2 cellular contexts compared by ENCODE assay signal in the genomic region with DNA sequence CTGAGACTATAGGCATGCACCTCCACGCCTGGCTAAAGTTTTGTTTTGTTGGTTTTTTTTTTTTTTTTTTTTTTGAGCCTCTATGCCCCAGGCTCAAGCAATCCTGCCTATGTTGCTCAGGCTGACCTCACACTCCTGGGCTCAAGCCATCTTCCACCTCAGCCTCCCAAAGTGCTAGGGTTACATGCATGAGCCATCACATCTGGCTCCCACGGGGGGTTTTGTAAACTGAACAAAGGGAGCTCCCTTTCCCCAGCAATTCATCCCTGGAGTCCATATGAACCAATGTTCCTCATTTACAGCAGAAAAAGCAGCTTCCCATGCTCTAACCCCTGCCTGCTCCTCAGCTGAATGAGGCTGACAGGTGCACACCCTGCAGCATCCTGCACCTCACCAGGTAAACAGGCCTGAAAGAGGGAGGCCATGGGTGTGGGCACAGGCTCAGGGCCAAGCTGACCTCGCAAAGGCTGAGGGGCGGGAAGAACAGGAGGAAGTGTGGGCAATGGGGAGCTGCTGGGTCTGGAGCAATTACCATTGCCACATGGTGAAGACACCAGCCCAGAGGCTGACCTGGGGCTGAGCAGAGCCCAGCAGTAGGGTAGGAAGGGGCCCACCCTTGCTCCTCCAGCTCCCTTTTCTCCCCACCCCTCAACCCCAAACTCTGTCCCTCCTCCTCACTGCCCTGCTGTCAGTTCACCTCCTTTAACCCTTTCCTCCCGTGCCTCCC.
A peak's percentile ranks its signal among the peaks of the same experiment; 100 is the strongest.
TF ChIP-seq lines count a peak whose summit lies in the region.

No MANE protein-coding gene starts in this region.

TF ChIP-seq in WTC11, 78 proteins besides CTCF, POLR2A, EP300 and RAD21 (continued from another document and continues in another):
- TF ChIP-seq, protein P1, sequence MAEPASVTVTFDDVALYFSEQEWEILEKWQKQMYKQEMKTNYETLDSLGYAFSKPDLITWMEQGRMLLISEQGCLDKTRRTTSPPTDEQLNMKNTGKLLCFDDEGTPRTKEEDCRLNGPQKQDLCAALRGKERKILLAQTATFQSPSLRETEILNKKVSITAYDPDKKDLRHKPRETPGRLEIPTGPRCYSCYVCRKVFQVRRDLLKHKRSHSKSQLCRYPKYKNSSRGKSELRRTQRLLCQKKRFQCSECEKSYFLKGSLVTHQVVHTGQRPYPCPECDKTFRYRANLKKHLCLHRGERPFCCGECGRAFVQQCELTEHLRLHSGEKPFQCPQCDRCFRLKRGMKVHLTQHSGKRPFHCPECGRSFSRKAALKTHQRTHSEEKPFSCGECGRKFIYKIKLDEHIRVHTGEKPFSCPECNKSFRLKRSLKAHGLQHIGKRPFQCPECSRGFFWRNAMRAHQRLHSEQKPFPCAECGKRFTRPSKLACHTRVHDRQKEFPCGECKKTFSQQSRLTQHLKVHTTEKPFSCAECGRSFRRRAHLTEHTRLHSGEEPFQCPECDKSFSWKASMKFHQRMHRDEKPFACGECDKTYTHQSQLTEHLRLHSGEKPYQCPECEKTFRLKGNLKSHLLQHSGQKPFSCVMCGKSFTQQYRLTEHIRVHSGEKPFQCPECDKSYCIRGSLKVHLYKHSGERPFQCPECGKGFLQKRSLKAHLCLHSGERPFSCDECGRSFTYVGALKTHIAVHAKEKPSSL (CRISPR knock-in tag; conservative IDR thresholded peaks at IDR 0.05): no peak
- TF ChIP-seq MYBL2 (CRISPR knock-in tag; IDR thresholded peaks at IDR 0.05): no peak
- no peak for TF ChIP-seq CREM (CRISPR knock-in tag; IDR thresholded peaks at IDR 0.05)
- TF ChIP-seq CBFB (CRISPR knock-in tag; IDR thresholded peaks at IDR 0.05; ENCODE audit: low read depth): no peak
- TF ChIP-seq NFYB (CRISPR knock-in tag; conservative IDR thresholded peaks at IDR 0.05; ENCODE audit: low read depth): no peak
- TF ChIP-seq, protein P2, sequence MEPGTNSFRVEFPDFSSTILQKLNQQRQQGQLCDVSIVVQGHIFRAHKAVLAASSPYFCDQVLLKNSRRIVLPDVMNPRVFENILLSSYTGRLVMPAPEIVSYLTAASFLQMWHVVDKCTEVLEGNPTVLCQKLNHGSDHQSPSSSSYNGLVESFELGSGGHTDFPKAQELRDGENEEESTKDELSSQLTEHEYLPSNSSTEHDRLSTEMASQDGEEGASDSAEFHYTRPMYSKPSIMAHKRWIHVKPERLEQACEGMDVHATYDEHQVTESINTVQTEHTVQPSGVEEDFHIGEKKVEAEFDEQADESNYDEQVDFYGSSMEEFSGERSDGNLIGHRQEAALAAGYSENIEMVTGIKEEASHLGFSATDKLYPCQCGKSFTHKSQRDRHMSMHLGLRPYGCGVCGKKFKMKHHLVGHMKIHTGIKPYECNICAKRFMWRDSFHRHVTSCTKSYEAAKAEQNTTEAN (CRISPR knock-in tag; IDR thresholded peaks at IDR 0.05): no peak
- no peak for TF ChIP-seq ZNF138 (CRISPR knock-in tag; conservative IDR thresholded peaks at IDR 0.05)
- TF ChIP-seq, protein P3, sequence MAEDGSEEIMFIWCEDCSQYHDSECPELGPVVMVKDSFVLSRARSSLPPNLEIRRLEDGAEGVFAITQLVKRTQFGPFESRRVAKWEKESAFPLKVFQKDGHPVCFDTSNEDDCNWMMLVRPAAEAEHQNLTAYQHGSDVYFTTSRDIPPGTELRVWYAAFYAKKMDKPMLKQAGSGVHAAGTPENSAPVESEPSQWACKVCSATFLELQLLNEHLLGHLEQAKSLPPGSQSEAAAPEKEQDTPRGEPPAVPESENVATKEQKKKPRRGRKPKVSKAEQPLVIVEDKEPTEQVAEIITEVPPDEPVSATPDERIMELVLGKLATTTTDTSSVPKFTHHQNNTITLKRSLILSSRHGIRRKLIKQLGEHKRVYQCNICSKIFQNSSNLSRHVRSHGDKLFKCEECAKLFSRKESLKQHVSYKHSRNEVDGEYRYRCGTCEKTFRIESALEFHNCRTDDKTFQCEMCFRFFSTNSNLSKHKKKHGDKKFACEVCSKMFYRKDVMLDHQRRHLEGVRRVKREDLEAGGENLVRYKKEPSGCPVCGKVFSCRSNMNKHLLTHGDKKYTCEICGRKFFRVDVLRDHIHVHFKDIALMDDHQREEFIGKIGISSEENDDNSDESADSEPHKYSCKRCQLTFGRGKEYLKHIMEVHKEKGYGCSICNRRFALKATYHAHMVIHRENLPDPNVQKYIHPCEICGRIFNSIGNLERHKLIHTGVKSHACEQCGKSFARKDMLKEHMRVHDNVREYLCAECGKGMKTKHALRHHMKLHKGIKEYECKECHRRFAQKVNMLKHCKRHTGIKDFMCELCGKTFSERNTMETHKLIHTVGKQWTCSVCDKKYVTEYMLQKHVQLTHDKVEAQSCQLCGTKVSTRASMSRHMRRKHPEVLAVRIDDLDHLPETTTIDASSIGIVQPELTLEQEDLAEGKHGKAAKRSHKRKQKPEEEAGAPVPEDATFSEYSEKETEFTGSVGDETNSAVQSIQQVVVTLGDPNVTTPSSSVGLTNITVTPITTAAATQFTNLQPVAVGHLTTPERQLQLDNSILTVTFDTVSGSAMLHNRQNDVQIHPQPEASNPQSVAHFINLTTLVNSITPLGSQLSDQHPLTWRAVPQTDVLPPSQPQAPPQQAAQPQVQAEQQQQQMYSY (CRISPR knock-in tag; IDR thresholded peaks at IDR 0.05): no peak
- no peak for TF ChIP-seq JUN (CRISPR knock-in tag; IDR thresholded peaks at IDR 0.05)
- TF ChIP-seq GTF2I (CRISPR knock-in tag; conservative IDR thresholded peaks at IDR 0.05): no peak
- TF ChIP-seq GABPB1 (CRISPR knock-in tag; IDR thresholded peaks at IDR 0.05): no peak
- TF ChIP-seq, protein P4, sequence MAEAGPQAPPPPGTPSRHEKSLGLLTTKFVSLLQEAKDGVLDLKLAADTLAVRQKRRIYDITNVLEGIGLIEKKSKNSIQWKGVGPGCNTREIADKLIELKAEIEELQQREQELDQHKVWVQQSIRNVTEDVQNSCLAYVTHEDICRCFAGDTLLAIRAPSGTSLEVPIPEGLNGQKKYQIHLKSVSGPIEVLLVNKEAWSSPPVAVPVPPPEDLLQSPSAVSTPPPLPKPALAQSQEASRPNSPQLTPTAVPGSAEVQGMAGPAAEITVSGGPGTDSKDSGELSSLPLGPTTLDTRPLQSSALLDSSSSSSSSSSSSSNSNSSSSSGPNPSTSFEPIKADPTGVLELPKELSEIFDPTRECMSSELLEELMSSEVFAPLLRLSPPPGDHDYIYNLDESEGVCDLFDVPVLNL (CRISPR knock-in tag; IDR thresholded peaks at IDR 0.05; ENCODE audit: borderline replicate concordance, low read depth): no peak
- TF ChIP-seq, protein P5, sequence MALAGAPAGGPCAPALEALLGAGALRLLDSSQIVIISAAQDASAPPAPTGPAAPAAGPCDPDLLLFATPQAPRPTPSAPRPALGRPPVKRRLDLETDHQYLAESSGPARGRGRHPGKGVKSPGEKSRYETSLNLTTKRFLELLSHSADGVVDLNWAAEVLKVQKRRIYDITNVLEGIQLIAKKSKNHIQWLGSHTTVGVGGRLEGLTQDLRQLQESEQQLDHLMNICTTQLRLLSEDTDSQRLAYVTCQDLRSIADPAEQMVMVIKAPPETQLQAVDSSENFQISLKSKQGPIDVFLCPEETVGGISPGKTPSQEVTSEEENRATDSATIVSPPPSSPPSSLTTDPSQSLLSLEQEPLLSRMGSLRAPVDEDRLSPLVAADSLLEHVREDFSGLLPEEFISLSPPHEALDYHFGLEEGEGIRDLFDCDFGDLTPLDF (CRISPR knock-in tag; IDR thresholded peaks at IDR 0.05): no peak
- TF ChIP-seq NR1H2 (CRISPR knock-in tag; IDR thresholded peaks at IDR 0.05): no peak

TF ChIP-seq in HepG2, 621 proteins besides CTCF, POLR2A, EP300 and RAD21 (continued from another document):
- TF ChIP-seq ZNF652 (CRISPR knock-in tag; IDR thresholded peaks at IDR 0.05; ENCODE audit: borderline replicate concordance, low read depth): 0 out of 2 replicates have a peak, but pooled peaks have one; percentile 25
- no peak for TF ChIP-seq MXD4 (CRISPR knock-in tag; IDR thresholded peaks at IDR 0.05)
- TF ChIP-seq ZNF878 (CRISPR knock-in tag; IDR thresholded peaks at IDR 0.05): no peak
- TF ChIP-seq KLF11 (CRISPR knock-in tag; IDR thresholded peaks at IDR 0.05): no peak
- no peak for TF ChIP-seq ZNF468 (CRISPR knock-in tag; IDR thresholded peaks at IDR 0.05)
- no peak for TF ChIP-seq NFRKB (IDR thresholded peaks at IDR 0.05)
